Comparison of ENCODE assay signal across 15 cellular contexts in the genomic region with DNA sequence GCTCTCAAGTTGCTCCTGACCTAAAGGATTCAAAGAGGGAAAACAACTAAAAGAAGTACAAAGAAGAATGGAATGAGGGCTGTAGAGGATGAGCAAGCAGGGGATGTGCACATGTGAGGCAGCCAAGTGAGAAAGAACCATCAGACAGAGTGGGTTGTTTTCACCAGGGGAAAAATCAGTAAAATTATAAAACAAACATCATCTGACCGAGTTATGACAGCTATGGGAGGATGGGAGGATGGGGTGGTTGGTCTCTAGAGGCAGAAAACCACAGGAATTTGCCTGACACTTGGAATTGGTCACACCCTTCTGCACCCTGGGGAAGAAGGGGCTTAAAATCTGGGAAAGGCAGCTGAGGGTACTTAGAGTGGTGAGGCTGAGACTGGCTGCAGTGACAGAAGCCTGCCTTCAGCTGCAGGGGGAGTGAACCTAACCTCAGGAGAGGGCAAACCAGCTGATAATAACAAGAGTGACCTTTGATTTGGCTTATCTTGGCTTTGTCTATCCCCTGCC. TPM values are rescaled to one million over a fixed set of nuclear protein-coding genes. Genes with fewer than 3 reads are reported as not detected.
DNase-seq lines count a peak whose midpoint lies in the region; ATAC-seq and TF ChIP-seq lines count a peak whose summit lies in the region.
"Had no signal": no experiment of that assay in that cellular context is flagged by ENCODE, and none has a peak within 500 bp of the region (broad histone marks: within the 10 kb centered on the region; RNA-seq: fewer than 3 reads in every experiment).

No MANE protein-coding gene starts in this region.

- H3K4me3 Mint-ChIP-seq in endodermal cell = no peak overlapping the region
- H3K4me3 Mint-ChIP-seq: H9 had no signal

- ATAC-seq in GM18909 (IDR thresholded peaks at IDR 0.05; ENCODE audit: poor library complexity, unreplicated experiment) = no peak

- no peaks in the 10 kb centered on the region for H4K20me1 ChIP-seq in PC-9 (ENCODE audit: insufficient read depth)

- H3K9me3 Mint-ChIP-seq in endodermal cell = peaks cover 6% of the 10 kb centered on the region
- H3K9me3 Mint-ChIP-seq: H9 had no signal

- H3K36me3 Mint-ChIP-seq in endodermal cell (ENCODE audit: low read depth) = no peaks in the 10 kb centered on the region

- WGBS in endodermal cell (ENCODE audit: insufficient coverage in 1 of 2, insufficient read length in 1 of 2), 2 experiments = 90% methylated on average over 1 of the region's 1 CpG; no CpG with 5 or more reads in 1 of the 2 experiments

- DNase-seq in Daoy (ENCODE audit: low read depth) (peak; percentile 78), PC-9 (peak; percentile 23 to 39), endodermal cell (peak; percentile 57), non-pigmented ciliary epithelial cell (ENCODE audit: low read depth) (peak; percentile 73), C1 segment of cervical spinal cord (lab: John Stamatoyannopoulos, UW) (no peak), RWPE1 (ENCODE audit: low spot score) (no peak)
- DNase-seq in effector CD4-positive, alpha-beta T cell = no peak
- DNase-seq: activated CD8-positive, alpha-beta memory T cell treated with anti-CD3 and anti-CD28 coated beads, Interleukin-2, amount 50 U/mL, for 4 hours; Calu3; H9; hippocampal formation; midbrain; RPMI8226 had no signal

- H3K4me2 ChIP-seq in PC-9 = no peak overlapping the region
- H3K4me2 ChIP-seq: KMS-11 had no signal

- H3K27ac Mint-ChIP-seq in endodermal cell = peak overlapping the region; percentile 53
- H3K27ac Mint-ChIP-seq: H9 had no signal

- H3K36me3 ChIP-seq in PC-9 (ENCODE audit: low read depth) (no peaks in the 10 kb centered on the region), endodermal cell (ENCODE audit: control insufficient read depth, insufficient read depth, low read length) (no peaks in the 10 kb centered on the region)

- H3K79me2 ChIP-seq in PC-9 (ENCODE audit: low read depth) = no peaks in the 10 kb centered on the region

- H3K9ac ChIP-seq in endodermal cell (ENCODE audit: extremely low read depth, low read length, poor library complexity, severe bottlenecking) = no peak overlapping the region
- H3K9ac ChIP-seq: KMS-11 had no signal

- peaks cover 25% of the 10 kb centered on the region for H3K4me1 Mint-ChIP-seq in endodermal cell

- H3K27ac ChIP-seq in PC-9 = no peak overlapping the region
- H3K27ac ChIP-seq in endodermal cell (ENCODE audit: low read depth, low read length) = no peak overlapping the region
- no peak overlapping the region for H3K27ac ChIP-seq in RWPE1
- H3K27ac ChIP-seq: KMS-11 had no signal

- POLR2A ChIA-PET in PC-9 (lab: Charles Lee; ENCODE audit: unreplicated experiment) (no interaction called here), RWPE1 (lab: Yijun Ruan, JAX; ENCODE audit: low non-redundant PET) (interaction anchor here (0.6 to 0.7 kb wide), 2 partner anchors 14 to 17 kb away, joined by 3 to 4 read pairs; no protein-coding TSS in a partner anchor)

- peaks cover 9% of the 10 kb centered on the region for H3K27me3 Mint-ChIP-seq in endodermal cell (ENCODE audit: insufficient read depth)

- H3K27me3 ChIP-seq in PC-9 (ENCODE audit: insufficient read depth, low read depth) (no peaks in the 10 kb centered on the region), endodermal cell (ENCODE audit: control insufficient read depth, insufficient read depth, low read length, poor library complexity, severe bottlenecking) (peaks cover 6% of the 10 kb centered on the region)

- TF ChIP-seq CTCF in PC-9 (conservative IDR thresholded peaks at IDR 0.05) = no peak
- TF ChIP-seq CTCF in endodermal cell (conservative IDR thresholded peaks at IDR 0.05) = peak; percentile 29
- TF ChIP-seq CTCF in RWPE1 (conservative IDR thresholded peaks at IDR 0.05; ENCODE audit: low read depth) = no peak

- H3K4me3 ChIP-seq in PC-9 (no peak overlapping the region), endodermal cell (ENCODE audit: low read length) (no peak overlapping the region)

- intact Hi-C loops in PC-9 (cut with micrococcal nuclease; ENCODE audit: unreplicated experiment) = no loop called here

- no peaks in the 10 kb centered on the region for H3K9me2 ChIP-seq in PC-9 (ENCODE audit: insufficient read depth)

- peaks cover 13% of the 10 kb centered on the region for H3K4me1 ChIP-seq in PC-9 (replicated peaks; ENCODE audit: insufficient read depth)
- peaks cover 7% of the 10 kb centered on the region for H3K4me1 ChIP-seq in endodermal cell (ENCODE audit: control insufficient read depth, insufficient read depth, low read length)

- H3F3A ChIP-seq in PC-9 (ENCODE audit: insufficient read depth, low read depth) = no peaks in the 10 kb centered on the region

- no peaks in the 10 kb centered on the region for H3K9me3 ChIP-seq in PC-9 (ENCODE audit: insufficient read depth, low read depth)
- peaks cover 10% of the 10 kb centered on the region for H3K9me3 ChIP-seq in endodermal cell (ENCODE audit: control insufficient read depth, low read length)

- no peak overlapping the region for H2AFZ ChIP-seq in PC-9

- CTCF ChIA-PET in PC-9 (lab: Charles Lee) = no interaction called here
- CTCF ChIA-PET in RWPE1 (lab: Yijun Ruan, JAX) = interaction anchor here (1.4 kb wide), 1 partner anchor 9 kb away, joined by 3 read pairs; no protein-coding TSS in a partner anchor

- no TSS peak for BruUV-seq in PC-9 (replicated peaks; lab: Mats Ljungman, UMichigan)

RNA-seq across cellular contexts. Expression of a gene that starts 10.1 kb away (rescaled TPM):
- 14.3 and 14.6 TPM in 2 replicates for total RNA-seq in Daoy (2014; rRNA removed; shearing (Covaris generic))
- 0.48 and 0.58 TPM in 2 replicates for total RNA-seq in PC-9 (2021)
- total RNA-seq in endodermal cell = 1 to 10 TPM; 2.2 to 2.3 TPM
- polyA plus RNA-seq in endodermal cell (2013, experiment 1 of 2) = 1.5 TPM
- 3.0 TPM for polyA plus RNA-seq in endodermal cell (2013, experiment 2 of 2)

Comparison
In these comparisons a context has a peak if more than half of its experiments do, and no peak if none do; other contexts are left out.
1. DNase-seq: peak in Daoy (single experiment), PC-9 (2 of 2), endodermal cell (single experiment) and non-pigmented ciliary epithelial cell (single experiment); none in C1 segment of cervical spinal cord (0 of 14), effector CD4-positive, alpha-beta T cell (single experiment) and RWPE1 (single experiment).